20 cellular contexts compared by ENCODE assay signal in the genomic region with DNA sequence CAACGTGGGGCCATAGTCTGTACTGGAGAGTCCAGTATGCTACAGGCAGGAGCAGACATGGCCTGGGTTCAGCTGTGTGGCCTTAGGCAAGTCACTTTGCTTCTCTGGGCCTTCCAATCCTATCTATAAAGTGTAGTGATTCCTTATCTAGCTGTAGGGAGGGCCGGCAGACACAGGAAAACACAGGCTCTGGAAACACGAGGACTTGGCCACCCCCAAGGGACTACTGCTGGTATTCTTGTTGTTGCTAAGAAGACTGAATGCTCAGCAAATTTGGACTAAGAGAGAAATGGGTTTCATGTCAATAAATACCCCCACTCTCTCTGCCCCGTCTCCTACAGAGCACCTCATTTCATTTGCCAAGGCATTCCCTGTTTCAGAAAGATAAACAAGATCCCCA.
DNase-seq lines count a peak whose midpoint lies in the region; ATAC-seq and TF ChIP-seq lines count a peak whose summit lies in the region.
"Had no signal": no experiment of that assay in that cellular context is flagged by ENCODE, and none has a peak within 500 bp of the region (broad histone marks: within the 10 kb centered on the region; RNA-seq: fewer than 3 reads in every experiment).

No MANE protein-coding gene starts in this region.

- H3K9me3 ChIP-seq in IMR-90 (ENCODE audit: control insufficient read depth, insufficient read depth, low read length), result no peaks in the 10 kb centered on the region
- no peaks in the 10 kb centered on the region for H3K9me3 ChIP-seq in testis
- H3K9me3 ChIP-seq: BLaER1 treated with 17β-estradiol and CSF1 and Interleukin-3, amounts not matched to agents 10 nM and 100 nM had no signal

- peaks cover 12 to 60% of the 10 kb centered on the region in 2 experiments for H3K79me1 ChIP-seq in IMR-90 (ENCODE audit: low read depth in 1 of 2, low read length in 2 of 2)

- peak overlapping the region; percentile 70 for H4K91ac ChIP-seq in IMR-90 (ENCODE audit: insufficient read depth, low read depth, low read length)

- H3K4me3 ChIP-seq in IMR-90 (ENCODE audit: insufficient read depth, low read depth, low read length), result no peak overlapping the region
- H3K4me3 ChIP-seq in cardiac fibroblast (replicated peaks in 1 of 2; ENCODE audit: low read depth in 2 of 2, low read length in 2 of 2), result no peak overlapping the region
- H3K4me3 ChIP-seq in fibroblast of the aortic adventitia (ENCODE audit: low read depth, low read length), result no peak overlapping the region
- no peak overlapping the region for H3K4me3 ChIP-seq in testis
- H3K4me3 ChIP-seq: BLaER1 treated with 17β-estradiol and CSF1 and Interleukin-3, amounts not matched to agents 10 nM and 100 nM had no signal

- peak overlapping the region; percentile 81; the same call in 2 of the 3 replicates for H2BK15ac ChIP-seq in IMR-90 (ENCODE audit: low read depth, low read length)

- H4K20me1 ChIP-seq in IMR-90 (ENCODE audit: insufficient read depth, low read length), result no peaks in the 10 kb centered on the region
- H4K20me1 ChIP-seq: BLaER1 treated with 17β-estradiol and CSF1 and Interleukin-3, amounts not matched to agents 10 nM and 100 nM had no signal

- peaks cover 15% of the 10 kb centered on the region for H3K4me1 Mint-ChIP-seq in WTC11

- 0 out of 2 replicates have a peak overlapping the region, but pooled peaks have one; percentile 17 for H3K56ac ChIP-seq in IMR-90 (ENCODE audit: extremely low read depth, insufficient read depth, low read length)

- H3K27me3 ChIP-seq in IMR-90 (ENCODE audit: control insufficient read depth, insufficient read depth, low read length) (no peaks in the 10 kb centered on the region), testis (no peaks in the 10 kb centered on the region)
- H3K27me3 ChIP-seq: BLaER1 treated with 17β-estradiol and CSF1 and Interleukin-3, amounts not matched to agents 10 nM and 100 nM had no signal

- dilution Hi-C loops in IMR-90 (cut with HindIII; ENCODE audit: low sequenced_read_pairs, unreplicated experiment), result no loop called here

- H3K4me1 ChIP-seq in IMR-90 (ENCODE audit: control insufficient read depth, insufficient read depth, low read length), result peaks cover 27% of the 10 kb centered on the region
- H3K4me1 ChIP-seq in testis, result peaks cover 18% of the 10 kb centered on the region

- no peaks in the 10 kb centered on the region for H3K36me3 Mint-ChIP-seq in WTC11
- H3K36me3 Mint-ChIP-seq: CD8-positive, alpha-beta T cell had no signal

- peak overlapping the region; percentile 54 for H2BK20ac ChIP-seq in IMR-90 (ENCODE audit: low read depth, low read length)

- H4K5ac ChIP-seq in IMR-90 (ENCODE audit: low read depth, low read length), result peak overlapping the region; percentile 85

- intact Hi-C loops in IMR-90 (cut with micrococcal nuclease), result loop anchor here (10.0 kb wide), 1 partner anchor 102 kb away; a partner anchor contains a TSS
- intact Hi-C loops in testis (cut with DNase I; ENCODE audit: low total_unique reads), result no loop called here

- peak overlapping the region; percentile 71 for H2AK9ac ChIP-seq in IMR-90 (replicated peaks; ENCODE audit: low read depth, low read length, poor library complexity)

- DNase-seq in IMR-90 (no peak), cardiac fibroblast (ENCODE audit: low read depth in 2 of 2) (peak; percentile 28 to 57), fibroblast of the aortic adventitia (ENCODE audit: low read depth) (peak; percentile 41), testis (no peak), WTC11 (ENCODE audit: low spot score) (no peak), superior temporal gyrus (ENCODE audit: extremely low spot score) (no peak), COR-L47 (lab: John Stamatoyannopoulos, UW) (no peak)
- DNase-seq: CD8-positive, alpha-beta T cell; DMS53; EL; GOT3; NCI-H1092 treated with DMSO at 0.1 percent for 48 hours; NCI-H146; NCI-H2029 treated with DMSO at 0.1 percent for 48 hours; NCI-H2171 treated with DMSO at 0.1 percent for 48 hours; NCI-H446 treated with DMSO at 0.1 percent for 48 hours; NCI-H748 treated with DMSO at 0.1 percent for 48 hours; NK-92 treated with Interleukin-12 subunit alpha and Interleukin-12 subunit beta, amount 100 ng/mL, for 24 hours; SHP77 treated with DMSO at 0.1 percent for 48 hours had no signal

- peak overlapping the region; percentile 89 for H2AK5ac ChIP-seq in IMR-90 (ENCODE audit: low read depth, low read length)

- peak overlapping the region; percentile 88 for H2BK120ac ChIP-seq in IMR-90 (ENCODE audit: low read depth, low read length)

- no peaks in the 10 kb centered on the region for H3K27me3 Mint-ChIP-seq in WTC11 (ENCODE audit: low read depth)

- peak overlapping the region; percentile 38 for H3K14ac ChIP-seq in IMR-90 (replicated peaks; ENCODE audit: low read depth, low read length)

- peak overlapping the region; percentile 86 for H3K18ac ChIP-seq in IMR-90 (ENCODE audit: low read depth, low read length)

- H3K27ac Mint-ChIP-seq in WTC11, result no peak overlapping the region
- H3K27ac Mint-ChIP-seq: CD8-positive, alpha-beta T cell had no signal

- H2AFZ ChIP-seq in IMR-90 (replicated peaks; ENCODE audit: low read length, poor library complexity), result peak overlapping the region; percentile 76

- H3K9me1 ChIP-seq in IMR-90 (ENCODE audit: insufficient read depth, low read length), result peaks cover 12% of the 10 kb centered on the region

- H3K4ac ChIP-seq in IMR-90 (ENCODE audit: low read depth, low read length), result peak overlapping the region; percentile 84

- WGBS in IMR-90 (ENCODE audit: extremely low coverage in 2 of 2, insufficient read length in 1 of 2), 2 experiments, result no CpG with 5 or more reads among the region's 4 CpGs
- 31 to 53% methylated on average over 4 of the region's 4 CpGs for WGBS in testis, 2 donors

- H3K4me3 Mint-ChIP-seq in WTC11, result no peak overlapping the region
- H3K4me3 Mint-ChIP-seq: CD8-positive, alpha-beta T cell had no signal

- peak overlapping the region; percentile 44 to 88 for H4K8ac ChIP-seq in IMR-90 (ENCODE audit: low read depth in 2 of 2, low read length in 2 of 2)

- H3K27ac ChIP-seq in IMR-90 (ENCODE audit: insufficient read depth, low read length) (peak overlapping the region; percentile 21; the same call in 1 of the 2 replicates), testis (peak overlapping the region; percentile 16 to 32)
- H3K27ac ChIP-seq: BLaER1 treated with 17β-estradiol and CSF1 and Interleukin-3, amounts not matched to agents 10 nM and 100 nM had no signal

- CTCF ChIA-PET in IMR-90 (lab: Yijun Ruan, JAX), result no interaction called here
- CTCF ChIA-PET in WTC11 (lab: Charles Lee), result no interaction called here

- no peaks in the 10 kb centered on the region for H3K9me3 Mint-ChIP-seq in WTC11
- H3K9me3 Mint-ChIP-seq: CD8-positive, alpha-beta T cell had no signal

- POLR2A ChIA-PET in IMR-90 (lab: Charles Lee; ENCODE audit: unreplicated experiment), result no interaction called here
- POLR2A ChIA-PET in WTC11 (lab: Charles Lee), result no interaction called here

- 0 out of 2 replicates have a peak overlapping the region, but pooled peaks have one; percentile 14 for H3K4me2 ChIP-seq in IMR-90 (ENCODE audit: low read depth, low read length)
- H3K4me2 ChIP-seq: BLaER1 treated with 17β-estradiol and CSF1 and Interleukin-3, amounts not matched to agents 10 nM and 100 nM had no signal

- peak overlapping the region; percentile 79 for H2BK5ac ChIP-seq in IMR-90 (ENCODE audit: low read depth, low read length, poor library complexity, severe bottlenecking)

- H3K23ac ChIP-seq in IMR-90 (ENCODE audit: low read depth, low read length), result peak overlapping the region; percentile 54

- no peak for TF ChIP-seq RAD21 in IMR-90 (IDR thresholded peaks at IDR 0.05; ENCODE audit: low read length)

- BruUV-seq in IMR-90 (replicated peaks; lab: Mats Ljungman, UMichigan), result no TSS peak

- 0 out of 2 replicates have a peak overlapping the region, but pooled peaks have one; percentile 5 for H3K9ac ChIP-seq in IMR-90 (ENCODE audit: low read depth, low read length)
- H3K9ac ChIP-seq: BLaER1 treated with 17β-estradiol and CSF1 and Interleukin-3, amounts not matched to agents 10 nM and 100 nM had no signal

- no peak for TF ChIP-seq POLR2A in IMR-90 (IDR thresholded peaks at IDR 0.05; ENCODE audit: low read depth, low read length)
- no peak for TF ChIP-seq POLR2A in testis (IDR thresholded peaks at IDR 0.05)

- TF ChIP-seq CTCF in IMR-90 (conservative IDR thresholded peaks at IDR 0.05; ENCODE audit: low read depth, low read length) (no peak), cardiac fibroblast (IDR thresholded peaks at IDR 0.05; ENCODE audit: low read depth, low read length) (no peak), fibroblast of the aortic adventitia (IDR thresholded peaks at IDR 0.05; ENCODE audit: insufficient read depth, low read length) (no peak), testis (IDR thresholded peaks at IDR 0.05) (no peak), WTC11 (IDR thresholded peaks at IDR 0.05) (no peak)

- in situ Hi-C loops in IMR-90 (cut with MboI; ENCODE audit: low sequenced_read_pairs), result no loop called here

- no peak for ATAC-seq in IMR-90 (ENCODE audit: low read depth)
- ATAC-seq in WTC11, result no peak
- ATAC-seq: CD8-positive, alpha-beta T cell had no signal

- H3K36me3 ChIP-seq in IMR-90 (ENCODE audit: control insufficient read depth, insufficient read depth, low read length), result no peaks in the 10 kb centered on the region
- H3K36me3 ChIP-seq in testis (ENCODE audit: low read depth, missing control alignments), result no peaks in the 10 kb centered on the region
- H3K36me3 ChIP-seq: BLaER1 treated with 17β-estradiol and CSF1 and Interleukin-3, amounts not matched to agents 10 nM and 100 nM had no signal

TF ChIP-seq in IMR-90, 13 proteins besides CTCF, POLR2A, EP300 and RAD21 (continues in another document):
- TF ChIP-seq NFE2L2 (IDR thresholded peaks at IDR 0.05; ENCODE audit: low read depth, low read length) (no peak), CHD1 (IDR thresholded peaks at IDR 0.05; ENCODE audit: low read depth, low read length) (no peak), FOS (IDR thresholded peaks at IDR 0.05; ENCODE audit: low read depth, low read length) (no peak), BHLHE40 (IDR thresholded peaks at IDR 0.05; ENCODE audit: low read depth, low read length) (no peak), CEBPB (IDR thresholded peaks at IDR 0.05; ENCODE audit: low read depth, low read length) (no peak), SMC3 (IDR thresholded peaks at IDR 0.05; ENCODE audit: low read depth, low read length) (no peak), RFX5 (IDR thresholded peaks at IDR 0.05; ENCODE audit: low read depth, low read length) (no peak)

TF ChIP-seq in WTC11, 78 proteins besides CTCF, POLR2A, EP300 and RAD21:
- TF ChIP-seq NFYB (CRISPR knock-in tag; conservative IDR thresholded peaks at IDR 0.05; ENCODE audit: low read depth) (no peak), SP1 (CRISPR knock-in tag; conservative IDR thresholded peaks at IDR 0.05) (no peak), TEAD1 (CRISPR knock-in tag; IDR thresholded peaks at IDR 0.05) (no peak)
TF ChIP-seq in WTC11: peak in this region for 0.

Comparison
In these comparisons a context has a peak if more than half of its experiments do, and no peak if none do; other contexts are left out.
1. DNase-seq: peak in cardiac fibroblast (2 of 2) and fibroblast of the aortic adventitia (single experiment); none in IMR-90 (single experiment), testis (single experiment), WTC11 (single experiment), superior temporal gyrus (single experiment) and COR-L47 (single experiment).